In genomic region chr2:168457177-168457905, GRCh38 we compare ENCODE assay signal across 8 cellular contexts. TPM values are rescaled to one million over a fixed set of nuclear protein-coding genes. Genes with fewer than 3 reads are reported as not detected.
DNase-seq lines count a peak whose midpoint lies in the region; ATAC-seq and TF ChIP-seq lines count a peak whose summit lies in the region.

No MANE protein-coding gene starts in this region.

- no peaks in the 10 kb centered on the region for H3K36me3 ChIP-seq in BJ (ENCODE audit: control insufficient read depth, insufficient read depth, low read length)
- H3K36me3 ChIP-seq in rectal smooth muscle tissue (ENCODE audit: control insufficient read depth, insufficient read depth, low read length), result no peaks in the 10 kb centered on the region

- POLR2A ChIA-PET in BJ (lab: Charles Lee), result no interaction called here
- POLR2A ChIA-PET in RWPE1 (lab: Yijun Ruan, JAX; ENCODE audit: low non-redundant PET), result no interaction called here

- no peak overlapping the region for H3K9ac ChIP-seq in rectal smooth muscle tissue (ENCODE audit: low read length)

- ATAC-seq in GM19351 (IDR thresholded peaks at IDR 0.05; ENCODE audit: unreplicated experiment) (peak; percentile 15), sciatic nerve (no peak)

- intact Hi-C loops in sciatic nerve (cut with DNase I), result no loop called here

- H3K4me3 ChIP-seq in BJ (ENCODE audit: low read depth, low read length) (peak overlapping the region; percentile 87), fibroblast of mammary gland (ENCODE audit: control insufficient read depth, low read depth, low read length) (peak overlapping the region; percentile 94), rectal smooth muscle tissue (ENCODE audit: low read length) (peak overlapping the region; percentile 98)

- H3K27me3 ChIP-seq in BJ (ENCODE audit: control insufficient read depth, insufficient read depth, low read length) (no peaks in the 10 kb centered on the region), rectal smooth muscle tissue (ENCODE audit: control insufficient read depth, insufficient read depth, low read length) (no peaks in the 10 kb centered on the region)

- TF ChIP-seq CTCF in BJ (IDR thresholded peaks at IDR 0.05; ENCODE audit: insufficient read depth, low read depth, low read length) (no peak), RWPE1 (conservative IDR thresholded peaks at IDR 0.05; ENCODE audit: low read depth) (no peak), fibroblast of mammary gland (conservative IDR thresholded peaks at IDR 0.05; ENCODE audit: control insufficient read depth, insufficient read depth, low read depth, low read length) (no peak)

- H3K27ac ChIP-seq in RWPE1, result peak overlapping the region; percentile 89
- no peak overlapping the region for H3K27ac ChIP-seq in rectal smooth muscle tissue (ENCODE audit: low read depth, low read length)

- DNase-seq in BJ (ENCODE audit: low read depth) (no peak), RWPE1 (ENCODE audit: low spot score) (peak; percentile 21), fibroblast of mammary gland (ENCODE audit: low read depth) (no peak), sciatic nerve (ENCODE audit: low spot score) (no peak), HCEC 1CT (no peak)
- no peak for DNase-seq in stimulated activated CD4-positive, alpha-beta T cell treated with anti-CD3 and anti-CD28 coated beads, Interleukin-4, amount 100 ng/mL, for 4 hours

- H3K4me1 ChIP-seq in rectal smooth muscle tissue (ENCODE audit: control insufficient read depth, insufficient read depth, low read length), result no peaks in the 10 kb centered on the region

- CTCF ChIA-PET in BJ (lab: Yijun Ruan, JAX) (no interaction called here), RWPE1 (lab: Yijun Ruan, JAX) (no interaction called here)

RNA-seq across cellular contexts. Expression of gene CERS6, which starts 1.3 kb away (rescaled TPM):
- 1.6 and 3.5 TPM in 2 replicates for polyA plus RNA-seq in BJ (2011; rRNA removed)
- polyA minus RNA-seq in BJ (2011; rRNA and poly(A)+ RNA removed), result 3.0 and 3.1 TPM in 2 replicates
- total RNA-seq in sciatic nerve, result 9.3 TPM
